ENCODE assay signal across 1 cellular context in genomic region chr19:49866933-49867782, GRCh38.
A peak's percentile ranks its signal among the peaks of the same experiment; 100 is the strongest.
TF ChIP-seq lines count a peak whose summit lies in the region.

Gene PNKP (minus strand): TSS chr19:49867576. CDS start chr19:49867204, 372 bp downstream.

TF ChIP-seq in A549, 52 proteins besides CTCF, POLR2A, EP300 and RAD21 (continued from another document):
- TF ChIP-seq ATOH8 (CRISPR knock-in tag; IDR thresholded peaks at IDR 0.05; ENCODE audit: low read depth) (no peak), HOXB5 (CRISPR knock-in tag; IDR thresholded peaks at IDR 0.05) (no peak; the same call in 1 of the 2 replicates), SMC3 (IDR thresholded peaks at IDR 0.05) (0 out of 3 replicates have a peak, but pooled peaks have one; percentile 4), CHD4 (IDR thresholded peaks at IDR 0.05; ENCODE audit: borderline replicate concordance) (no peak), CBX2 (IDR thresholded peaks at IDR 0.05; ENCODE audit: borderline replicate concordance, low read depth) (no peak), ZFP36 (IDR thresholded peaks at IDR 0.05; ENCODE audit: borderline replicate concordance, partially characterized antibody) (no peak), GATA3 (IDR thresholded peaks at IDR 0.05; ENCODE audit: borderline replicate concordance) (no peak), FOSB (CRISPR knock-in tag; IDR thresholded peaks at IDR 0.05) (0 out of 2 replicates have a peak, but pooled peaks have one; percentile 33), MAX (IDR thresholded peaks at IDR 0.05) (peak; percentile 93), EHF (CRISPR knock-in tag; IDR thresholded peaks at IDR 0.05) (no peak), KDM5A (IDR thresholded peaks at IDR 0.05) (peak; percentile 39; the same call in 1 of the 2 replicates), JUN (IDR thresholded peaks at IDR 0.05) (peak; percentile 80 to 95; a peak in 4 of 5 replicates), TP53 (CRISPR knock-in tag; IDR thresholded peaks at IDR 0.05) (no peak), POLR2AphosphoS2 (conservative IDR thresholded peaks at IDR 0.05; ENCODE audit: low read length) (no peak), TFCP2L1 (CRISPR knock-in tag; IDR thresholded peaks at IDR 0.05) (peak; percentile 67; the same call in 1 of the 2 replicates), MAFK (IDR thresholded peaks at IDR 0.05; ENCODE audit: partially characterized antibody) (no peak), KDM1A (IDR thresholded peaks at IDR 0.05; ENCODE audit: low read depth) (no peak), NFE2L2 (conservative IDR thresholded peaks at IDR 0.05; ENCODE audit: low read length) (no peak), E2F6 (IDR thresholded peaks at IDR 0.05; ENCODE audit: borderline replicate concordance, low read depth) (peak; percentile 94), ZSCAN20 (CRISPR knock-in tag; IDR thresholded peaks at IDR 0.05) (no peak), NR3C1 (IDR thresholded peaks at IDR 0.05) (no peak), USF2 (IDR thresholded peaks at IDR 0.05) (peak; percentile 39; the same call in 1 of the 2 replicates), HOXA7 (CRISPR knock-in tag; IDR thresholded peaks at IDR 0.05) (no peak), BHLHE40 (IDR thresholded peaks at IDR 0.05; ENCODE audit: low read depth, low read length) (no peak; the same call in 1 of the 2 replicates), PHF8 (IDR thresholded peaks at IDR 0.05; ENCODE audit: borderline replicate concordance, low read depth) (peak; percentile 61; the same call in 1 of the 2 replicates), ZNF302 (CRISPR knock-in tag; IDR thresholded peaks at IDR 0.05) (no peak), JUNB (IDR thresholded peaks at IDR 0.05) (no peak), FOSL2 (IDR thresholded peaks at IDR 0.05) (no peak), FOSL2 (CRISPR knock-in tag; IDR thresholded peaks at IDR 0.05) (peak; percentile 76), NPAS2 (CRISPR knock-in tag; IDR thresholded peaks at IDR 0.05; ENCODE audit: borderline replicate concordance) (no peak), REST (IDR thresholded peaks at IDR 0.05) (no peak), RFX5 (IDR thresholded peaks at IDR 0.05) (peak; percentile 60)
